ENCODE assay signal across 14 cellular contexts in the genomic region with DNA sequence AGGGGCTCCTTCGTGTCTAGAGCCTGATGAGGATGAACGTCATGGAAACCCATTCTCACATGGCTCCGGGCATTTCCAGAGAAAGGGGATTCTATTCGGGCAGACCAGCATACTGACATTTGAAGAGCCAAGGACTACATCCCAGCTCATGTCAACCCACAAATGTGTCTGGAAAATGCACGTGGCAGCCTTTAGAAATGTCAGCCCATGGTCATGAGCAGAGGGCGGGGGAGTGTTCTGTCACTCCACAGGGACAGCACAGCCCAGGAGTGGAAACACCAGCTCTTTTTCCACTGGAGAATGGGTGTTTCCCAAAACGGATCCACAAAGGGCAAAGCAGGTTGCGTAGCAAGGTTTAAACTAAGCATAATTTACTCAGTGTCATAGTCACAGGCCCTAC.
DNase-seq lines count a peak whose midpoint lies in the region; ATAC-seq and TF ChIP-seq lines count a peak whose summit lies in the region.
"Had no signal": no experiment of that assay in that cellular context is flagged by ENCODE, and none has a peak within 500 bp of the region (broad histone marks: within the 10 kb centered on the region; RNA-seq: fewer than 3 reads in every experiment).

No MANE protein-coding gene starts in this region.

- ATAC-seq in HG03045 (IDR thresholded peaks at IDR 0.05; ENCODE audit: unreplicated experiment): no peak

- peaks cover 9% of the 10 kb centered on the region for H3K36me3 Mint-ChIP-seq in activated naive CD4-positive, alpha-beta T cell treated with anti-CD3 and anti-CD28 coated beads, Interleukin-2, amount 10 ng/mL, durations not matched to agents 7 days and 5 days
- H3K36me3 Mint-ChIP-seq: CD8-positive, alpha-beta memory T cell had no signal

- H3K4me3 Mint-ChIP-seq in activated naive CD4-positive, alpha-beta T cell treated with anti-CD3 and anti-CD28 coated beads, Interleukin-2, amount 10 ng/mL, durations not matched to agents 7 days and 5 days: no peak overlapping the region
- H3K4me3 Mint-ChIP-seq: CD8-positive, alpha-beta memory T cell had no signal

- H3K27me3 ChIP-seq in left ventricle myocardium inferior (ENCODE audit: low read depth): no peaks in the 10 kb centered on the region
- H3K27me3 ChIP-seq: BLaER1 had no signal

- intact Hi-C loops in left ventricle myocardium inferior (cut with micrococcal nuclease): no loop called here

- H3K9me3 Mint-ChIP-seq in activated naive CD4-positive, alpha-beta T cell treated with anti-CD3 and anti-CD28 coated beads, Interleukin-2, amount 10 ng/mL, durations not matched to agents 7 days and 5 days: no peaks in the 10 kb centered on the region
- H3K9me3 Mint-ChIP-seq: CD8-positive, alpha-beta memory T cell had no signal

- DNase-seq in SK-MEL-5 (ENCODE audit: low read depth, low spot score): peak; percentile 21
- no peak for DNase-seq in epithelial cell of prostate (ENCODE audit: low read depth, low spot score)
- no peak for DNase-seq in left ventricle myocardium inferior
- DNase-seq in central memory CD4-positive, alpha-beta T cell: no peak
- no peak for DNase-seq in putamen (ENCODE audit: low spot score)
- no peak for DNase-seq in activated naive CD4-positive, alpha-beta T cell treated with anti-CD3 and anti-CD28 coated beads, Interleukin-2, amount 10 ng/mL, durations not matched to agents 7 days and 5 days
- DNase-seq: AML-193; Caco-2; CD8-positive, alpha-beta memory T cell; DMS53; GM23248; H7 had no signal

- H3K4me1 ChIP-seq in left ventricle myocardium inferior: peaks cover 15% of the 10 kb centered on the region
- H3K4me1 ChIP-seq: Caco-2 had no signal

- H3K36me3 ChIP-seq in left ventricle myocardium inferior: no peaks in the 10 kb centered on the region
- H3K36me3 ChIP-seq: BLaER1 had no signal

- H3K4me3 ChIP-seq in left ventricle myocardium inferior: no peak overlapping the region
- H3K4me3 ChIP-seq: BLaER1, GM23248 had no signal

- no peak for TF ChIP-seq CTCF in left ventricle myocardium inferior (IDR thresholded peaks at IDR 0.05; ENCODE audit: borderline replicate concordance)

- in situ Hi-C loops in SK-MEL-5 (cut with HindIII; ENCODE audit: low pct_unique_long_range_greater_than_20kb, low sequenced_read_pairs): no loop called here

- no peaks in the 10 kb centered on the region for H3K9me3 ChIP-seq in left ventricle myocardium inferior (replicated peaks)
- H3K9me3 ChIP-seq: BLaER1, Caco-2 had no signal

- H3K27ac ChIP-seq in epithelial cell of prostate (peak overlapping the region; percentile 80), left ventricle myocardium inferior (replicated peaks) (peak overlapping the region; percentile 70)
- H3K27ac ChIP-seq: BLaER1, GM23248 had no signal

- peaks cover 17% of the 10 kb centered on the region for H3K27me3 Mint-ChIP-seq in activated naive CD4-positive, alpha-beta T cell treated with anti-CD3 and anti-CD28 coated beads, Interleukin-2, amount 10 ng/mL, durations not matched to agents 7 days and 5 days

- CTCF ChIA-PET in activated naive CD4-positive, alpha-beta T cell treated with anti-CD3 and anti-CD28 coated beads, Interleukin-2, amount 10 ng/mL, durations not matched to agents 7 days and 5 days (lab: Charles Lee): no interaction called here

- peaks cover 33% of the 10 kb centered on the region for H3K4me1 Mint-ChIP-seq in activated naive CD4-positive, alpha-beta T cell treated with anti-CD3 and anti-CD28 coated beads, Interleukin-2, amount 10 ng/mL, durations not matched to agents 7 days and 5 days

- H3K27ac Mint-ChIP-seq in activated naive CD4-positive, alpha-beta T cell treated with anti-CD3 and anti-CD28 coated beads, Interleukin-2, amount 10 ng/mL, durations not matched to agents 7 days and 5 days: no peak overlapping the region
